9 cellular contexts compared by ENCODE assay signal in the genomic region with DNA sequence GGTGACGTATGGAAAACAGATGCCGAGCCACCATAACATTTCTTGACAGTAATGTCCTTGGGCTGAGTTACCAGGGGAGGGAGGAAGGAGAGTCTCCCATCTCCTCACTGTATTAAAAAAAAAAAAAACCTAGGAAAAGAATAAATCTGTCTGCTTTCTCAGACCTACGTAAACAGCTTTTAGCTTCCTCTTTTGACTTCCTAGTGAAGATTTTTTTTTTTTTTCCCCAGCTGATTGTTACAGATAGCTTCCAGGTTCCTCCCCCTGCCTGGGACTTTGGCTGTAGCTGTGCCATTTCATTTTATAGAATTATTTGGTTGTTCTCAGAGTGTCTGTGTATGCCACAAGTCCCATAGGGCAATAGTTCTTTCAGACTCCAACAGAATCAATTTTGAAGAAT. TPM values are rescaled to one million over a fixed set of nuclear protein-coding genes. Genes with fewer than 3 reads are reported as not detected.
A peak's percentile ranks its signal among the peaks of the same experiment; 100 is the strongest.
DNase-seq lines count a peak whose midpoint lies in the region; TF ChIP-seq lines count a peak whose summit lies in the region.
"Had no signal": no experiment of that assay in that cellular context is flagged by ENCODE, and none has a peak within 500 bp of the region (broad histone marks: within the 10 kb centered on the region; RNA-seq: fewer than 3 reads in every experiment).

No MANE protein-coding gene starts in this region.

- H3K9me3 Mint-ChIP-seq in activated CD4-positive, alpha-beta memory T cell treated with anti-CD3 and anti-CD28 coated beads, Interleukin-2, amount 10 ng/mL, durations not matched to agents 7 days and 5 days, result no peaks in the 10 kb centered on the region

- CTCF ChIA-PET in activated CD4-positive, alpha-beta memory T cell treated with anti-CD3 and anti-CD28 coated beads, Interleukin-2, amount 10 ng/mL, durations not matched to agents 7 days and 5 days (lab: Charles Lee), result interaction anchor here (1.3 to 1.8 kb wide), 3 partner anchors 14 to 232 kb away, joined by 4 to 10 read pairs (median 5); no protein-coding TSS in a partner anchor

- peaks cover 62% of the 10 kb centered on the region for H3K27me3 Mint-ChIP-seq in activated CD4-positive, alpha-beta memory T cell treated with anti-CD3 and anti-CD28 coated beads, Interleukin-2, amount 10 ng/mL, durations not matched to agents 7 days and 5 days

- H3K9me3 ChIP-seq in duodenal mucosa (ENCODE audit: control insufficient read depth in 1 of 2, low read length in 2 of 2), result no peaks in the 10 kb centered on the region
- H3K9me3 ChIP-seq in neutrophil, result no peaks in the 10 kb centered on the region

- TF ChIP-seq CTCF in neutrophil (IDR thresholded peaks at IDR 0.05), result no peak

- DNase-seq in DMS 273 (lab: John Stamatoyannopoulos, UW; ENCODE audit: unreplicated experiment) (peak; percentile 10), DMS 273 treated with DMSO at 0.1 percent for 48 hours (lab: John Stamatoyannopoulos, UW) (no peak), NOMO-1 (lab: John Stamatoyannopoulos, UW; ENCODE audit: unreplicated experiment in 2 of 2) (peak; percentile 20 to 63), SK-N-DZ (ENCODE audit: low spot score) (no peak), DMS79 (lab: John Stamatoyannopoulos, UW) (no peak)
- no peak for DNase-seq in activated CD4-positive, alpha-beta memory T cell treated with anti-CD3 and anti-CD28 coated beads, Interleukin-2, amount 10 ng/mL, durations not matched to agents 7 days and 5 days
- DNase-seq: stimulated activated CD8-positive, alpha-beta memory T cell treated with anti-CD3 and anti-CD28 coated beads, Interleukin-4, amount 100 ng/mL, for 48 hours had no signal

- H3K27me3 ChIP-seq in duodenal mucosa (ENCODE audit: control insufficient read depth in 1 of 2, insufficient read depth in 2 of 2, low read length in 2 of 2) (peaks cover 3 to 8% of the 10 kb centered on the region in 2 donors), neutrophil (peaks cover 66% of the 10 kb centered on the region)

- no peak overlapping the region for H3K27ac ChIP-seq in duodenal mucosa (ENCODE audit: low read depth, low read length)
- peak overlapping the region; percentile 69 for H3K27ac ChIP-seq in neutrophil

- peaks cover 6 to 14% of the 10 kb centered on the region in 2 donors for H3K4me1 ChIP-seq in duodenal mucosa (ENCODE audit: control insufficient read depth in 1 of 2, insufficient read depth in 2 of 2, low read length in 2 of 2)
- peaks cover 18 to 23% of the 10 kb centered on the region in 2 experiments for H3K4me1 ChIP-seq in neutrophil (ENCODE audit: control insufficient read depth in 1 of 2, insufficient read depth in 1 of 2, low read depth in 1 of 2, low read length in 1 of 2)

- no peak overlapping the region for H3K4me3 Mint-ChIP-seq in activated CD4-positive, alpha-beta memory T cell treated with anti-CD3 and anti-CD28 coated beads, Interleukin-2, amount 10 ng/mL, durations not matched to agents 7 days and 5 days

- no peak overlapping the region for H3K27ac Mint-ChIP-seq in activated CD4-positive, alpha-beta memory T cell treated with anti-CD3 and anti-CD28 coated beads, Interleukin-2, amount 10 ng/mL, durations not matched to agents 7 days and 5 days

- peak overlapping the region; percentile 73 to 83 for H3K4me3 ChIP-seq in duodenal mucosa (ENCODE audit: low read depth in 1 of 2, low read length in 2 of 2)
- H3K4me3 ChIP-seq in neutrophil (ENCODE audit: low read depth in 1 of 2, low read length in 1 of 2), result peak overlapping the region; percentile 76 to 88

- H3K9ac ChIP-seq in duodenal mucosa (ENCODE audit: low read depth in 1 of 2, low read length in 2 of 2), result peak overlapping the region; percentile 67 to 75

- no peaks in the 10 kb centered on the region for H3K36me3 Mint-ChIP-seq in activated CD4-positive, alpha-beta memory T cell treated with anti-CD3 and anti-CD28 coated beads, Interleukin-2, amount 10 ng/mL, durations not matched to agents 7 days and 5 days (ENCODE audit: low read depth)

- H3K4me1 Mint-ChIP-seq in activated CD4-positive, alpha-beta memory T cell treated with anti-CD3 and anti-CD28 coated beads, Interleukin-2, amount 10 ng/mL, durations not matched to agents 7 days and 5 days, result peaks cover 17% of the 10 kb centered on the region

- POLR2A ChIA-PET in activated CD4-positive, alpha-beta memory T cell treated with anti-CD3 and anti-CD28 coated beads, Interleukin-2, amount 10 ng/mL, durations not matched to agents 7 days and 5 days (lab: Charles Lee), result interaction anchor here (0.6 to 1.4 kb wide), 2 partner anchors 11 to 273 kb away, joined by 4 read pairs; no protein-coding TSS in a partner anchor

- peaks cover 0 to under 1% of the 10 kb centered on the region in 2 donors for H3K36me3 ChIP-seq in duodenal mucosa (ENCODE audit: control insufficient read depth in 1 of 2, insufficient read depth in 2 of 2, low read length in 2 of 2)
- H3K36me3 ChIP-seq in neutrophil, result no peaks in the 10 kb centered on the region

RNA-seq across cellular contexts. Expression of a gene that starts 23.0 kb away (rescaled TPM):
- 30.1 and 37.4 TPM in 2 replicates for polyA plus RNA-seq in SK-N-DZ (2014; cell fraction: cytosol; rRNA removed)
- polyA plus RNA-seq in SK-N-DZ (2014; cell fraction: nucleus; rRNA removed), result 11.5 and 14.5 TPM in 2 replicates
- 10 to 100 TPM; 39.0 to 40.1 TPM for total RNA-seq in activated CD4-positive, alpha-beta memory T cell treated with anti-CD3 and anti-CD28 coated beads, Interleukin-2, amount 10 ng/mL, durations not matched to agents 7 days and 5 days

RNA-seq across cellular contexts. Expression of a gene that starts 42.3 kb away (rescaled TPM):
- 8.9 and 10.9 TPM in 2 replicates for polyA plus RNA-seq in SK-N-DZ (2014; cell fraction: cytosol; rRNA removed)
- polyA plus RNA-seq in SK-N-DZ (2014; cell fraction: nucleus; rRNA removed), result 10.4 and 11.2 TPM in 2 replicates
- under 1 TPM in 1 of 2 experiments, not detected in 1; 0.13 TPM for total RNA-seq in activated CD4-positive, alpha-beta memory T cell treated with anti-CD3 and anti-CD28 coated beads, Interleukin-2, amount 10 ng/mL, durations not matched to agents 7 days and 5 days

Comparison
In these comparisons a context has a peak if more than half of its experiments do, and no peak if none do; other contexts are left out.
1. DNase-seq: peak in DMS 273 (single experiment) and NOMO-1 (2 of 2); none in DMS 273 treated with DMSO at 0.1 percent for 48 hours (single experiment), SK-N-DZ (single experiment), DMS79 (single experiment) and activated CD4-positive, alpha-beta memory T cell treated with anti-CD3 and anti-CD28 coated beads, Interleukin-2, amount 10 ng/mL, durations not matched to agents 7 days and 5 days (single experiment).